ENCODE assay signal across 1 cellular context in genomic region chr17:58534901-58535421, GRCh38.
A peak's percentile ranks its signal among the peaks of the same experiment; 100 is the strongest.
TF ChIP-seq lines count a peak whose summit lies in the region.

No MANE protein-coding gene starts in this region.

TF ChIP-seq in HepG2, 621 proteins besides CTCF, POLR2A, EP300 and RAD21 (continued from another document):
- TF ChIP-seq, protein P1, sequence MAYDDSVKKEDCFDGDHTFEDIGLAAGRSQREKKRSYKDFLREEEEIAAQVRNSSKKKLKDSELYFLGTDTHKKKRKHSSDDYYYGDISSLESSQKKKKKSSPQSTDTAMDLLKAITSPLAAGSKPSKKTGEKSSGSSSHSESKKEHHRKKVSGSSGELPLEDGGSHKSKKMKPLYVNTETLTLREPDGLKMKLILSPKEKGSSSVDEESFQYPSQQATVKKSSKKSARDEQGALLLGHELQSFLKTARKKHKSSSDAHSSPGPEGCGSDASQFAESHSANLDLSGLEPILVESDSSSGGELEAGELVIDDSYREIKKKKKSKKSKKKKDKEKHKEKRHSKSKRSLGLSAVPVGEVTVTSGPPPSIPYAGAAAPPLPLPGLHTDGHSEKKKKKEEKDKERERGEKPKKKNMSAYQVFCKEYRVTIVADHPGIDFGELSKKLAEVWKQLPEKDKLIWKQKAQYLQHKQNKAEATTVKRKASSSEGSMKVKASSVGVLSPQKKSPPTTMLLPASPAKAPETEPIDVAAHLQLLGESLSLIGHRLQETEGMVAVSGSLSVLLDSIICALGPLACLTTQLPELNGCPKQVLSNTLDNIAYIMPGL (CRISPR knock-in tag; IDR thresholded peaks at IDR 0.05; ENCODE audit: borderline replicate concordance in 1 of 2, low read depth in 1 of 2), result 0 out of 4 replicates have a peak, but pooled peaks of 1 of the 2 experiments have one; percentile 24
- TF ChIP-seq ZNF644 (CRISPR knock-in tag; IDR thresholded peaks at IDR 0.05; ENCODE audit: low read depth) (no peak), ZNF614 (CRISPR knock-in tag; IDR thresholded peaks at IDR 0.05; ENCODE audit: borderline replicate concordance) (no peak), ZBTB20 (CRISPR knock-in tag; IDR thresholded peaks at IDR 0.05; ENCODE audit: borderline replicate concordance, low read depth) (0 out of 2 replicates have a peak, but pooled peaks have one; percentile 16), ZNF354B (CRISPR knock-in tag; IDR thresholded peaks at IDR 0.05) (peak; percentile 69; the same call in 1 of the 2 replicates), YEATS2 (CRISPR knock-in tag; IDR thresholded peaks at IDR 0.05; ENCODE audit: borderline replicate concordance) (no peak), ZNF609 (CRISPR knock-in tag; IDR thresholded peaks at IDR 0.05; ENCODE audit: borderline replicate concordance) (no peak), ZNF274 (CRISPR knock-in tag; IDR thresholded peaks at IDR 0.05) (0 out of 2 replicates have a peak, but pooled peaks have one; percentile 17), ZNF790 (CRISPR knock-in tag; IDR thresholded peaks at IDR 0.05; ENCODE audit: borderline replicate concordance) (no peak), ZNF446 (CRISPR knock-in tag; IDR thresholded peaks at IDR 0.05) (no peak), TRIM24 (CRISPR knock-in tag; IDR thresholded peaks at IDR 0.05) (no peak), DR1 (CRISPR knock-in tag; IDR thresholded peaks at IDR 0.05) (no peak), TSC22D2 (CRISPR knock-in tag; IDR thresholded peaks at IDR 0.05; ENCODE audit: borderline replicate concordance) (no peak)
- TF ChIP-seq, protein P2, sequence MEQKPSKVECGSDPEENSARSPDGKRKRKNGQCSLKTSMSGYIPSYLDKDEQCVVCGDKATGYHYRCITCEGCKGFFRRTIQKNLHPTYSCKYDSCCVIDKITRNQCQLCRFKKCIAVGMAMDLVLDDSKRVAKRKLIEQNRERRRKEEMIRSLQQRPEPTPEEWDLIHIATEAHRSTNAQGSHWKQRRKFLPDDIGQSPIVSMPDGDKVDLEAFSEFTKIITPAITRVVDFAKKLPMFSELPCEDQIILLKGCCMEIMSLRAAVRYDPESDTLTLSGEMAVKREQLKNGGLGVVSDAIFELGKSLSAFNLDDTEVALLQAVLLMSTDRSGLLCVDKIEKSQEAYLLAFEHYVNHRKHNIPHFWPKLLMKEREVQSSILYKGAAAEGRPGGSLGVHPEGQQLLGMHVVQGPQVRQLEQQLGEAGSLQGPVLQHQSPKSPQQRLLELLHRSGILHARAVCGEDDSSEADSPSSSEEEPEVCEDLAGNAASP (CRISPR knock-in tag; IDR thresholded peaks at IDR 0.05; ENCODE audit: borderline replicate concordance), result no peak
- TF ChIP-seq, protein P3, sequence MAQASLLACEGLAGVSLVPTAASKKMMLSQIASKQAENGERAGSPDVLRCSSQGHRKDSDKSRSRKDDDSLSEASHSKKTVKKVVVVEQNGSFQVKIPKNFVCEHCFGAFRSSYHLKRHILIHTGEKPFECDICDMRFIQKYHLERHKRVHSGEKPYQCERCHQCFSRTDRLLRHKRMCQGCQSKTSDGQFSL (CRISPR knock-in tag; IDR thresholded peaks at IDR 0.05), result no peak
- TF ChIP-seq, protein P4, sequence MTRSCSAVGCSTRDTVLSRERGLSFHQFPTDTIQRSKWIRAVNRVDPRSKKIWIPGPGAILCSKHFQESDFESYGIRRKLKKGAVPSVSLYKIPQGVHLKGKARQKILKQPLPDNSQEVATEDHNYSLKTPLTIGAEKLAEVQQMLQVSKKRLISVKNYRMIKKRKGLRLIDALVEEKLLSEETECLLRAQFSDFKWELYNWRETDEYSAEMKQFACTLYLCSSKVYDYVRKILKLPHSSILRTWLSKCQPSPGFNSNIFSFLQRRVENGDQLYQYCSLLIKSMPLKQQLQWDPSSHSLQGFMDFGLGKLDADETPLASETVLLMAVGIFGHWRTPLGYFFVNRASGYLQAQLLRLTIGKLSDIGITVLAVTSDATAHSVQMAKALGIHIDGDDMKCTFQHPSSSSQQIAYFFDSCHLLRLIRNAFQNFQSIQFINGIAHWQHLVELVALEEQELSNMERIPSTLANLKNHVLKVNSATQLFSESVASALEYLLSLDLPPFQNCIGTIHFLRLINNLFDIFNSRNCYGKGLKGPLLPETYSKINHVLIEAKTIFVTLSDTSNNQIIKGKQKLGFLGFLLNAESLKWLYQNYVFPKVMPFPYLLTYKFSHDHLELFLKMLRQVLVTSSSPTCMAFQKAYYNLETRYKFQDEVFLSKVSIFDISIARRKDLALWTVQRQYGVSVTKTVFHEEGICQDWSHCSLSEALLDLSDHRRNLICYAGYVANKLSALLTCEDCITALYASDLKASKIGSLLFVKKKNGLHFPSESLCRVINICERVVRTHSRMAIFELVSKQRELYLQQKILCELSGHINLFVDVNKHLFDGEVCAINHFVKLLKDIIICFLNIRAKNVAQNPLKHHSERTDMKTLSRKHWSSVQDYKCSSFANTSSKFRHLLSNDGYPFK (CRISPR knock-in tag; IDR thresholded peaks at IDR 0.05; ENCODE audit: borderline replicate concordance), result no peak
